Comparison of ENCODE assay signal across 22 cellular contexts in genomic region chr18:73948497-73948896, GRCh38.
DNase-seq lines count a peak whose midpoint lies in the region; ATAC-seq, FAIRE-seq and TF ChIP-seq lines count a peak whose summit lies in the region.
"Had no signal": no experiment of that assay in that cellular context is flagged by ENCODE, and none has a peak within 500 bp of the region (broad histone marks: within the 10 kb centered on the region; RNA-seq: fewer than 3 reads in every experiment).

No MANE protein-coding gene starts in this region.

- H3K27me3 ChIP-seq in BLaER1 treated with 17β-estradiol and CSF1 and Interleukin-3, amounts not matched to agents 10 nM and 100 nM = no peaks in the 10 kb centered on the region
- H3K27me3 ChIP-seq in mesendoderm (ENCODE audit: insufficient read depth, low read length, poor library complexity) (no peaks in the 10 kb centered on the region), HepG2 (ENCODE audit: control insufficient read depth in 1 of 2, insufficient read depth in 2 of 2, low read length in 2 of 2) (no peaks in the 10 kb centered on the region; a peak in 1 of 5 replicates)

- H2BK5ac ChIP-seq in mesendoderm (ENCODE audit: low read length) = no peak overlapping the region

- H3K4me2 ChIP-seq in BLaER1 treated with 17β-estradiol and CSF1 and Interleukin-3, amounts not matched to agents 10 nM and 100 nM = peak overlapping the region in 9 of 11 experiments; percentile 2 to 72 (median 48); a peak in 17 of 22 replicates
- H3K4me2 ChIP-seq in mesendoderm (ENCODE audit: low read length) = no peak overlapping the region
- H3K4me2 ChIP-seq in HepG2 (ENCODE audit: low read depth, low read length) = no peak overlapping the region

- no peak overlapping the region for H2AK5ac ChIP-seq in mesendoderm (ENCODE audit: low read length)

- H3K9me3 ChIP-seq in BLaER1 treated with 17β-estradiol and CSF1 and Interleukin-3, amounts not matched to agents 10 nM and 100 nM (replicated peaks in 1 of 11) = peaks cover 9 to 19% (median 14%) of the 10 kb centered on the region in 11 experiments
- H3K9me3 ChIP-seq in HepG2 (ENCODE audit: low read length) = no peaks in the 10 kb centered on the region

- no peak overlapping the region for H2AFZ ChIP-seq in HepG2 (ENCODE audit: low read length)

- H2BK120ac ChIP-seq in mesendoderm (ENCODE audit: low read depth, low read length) = no peak overlapping the region

- no peak overlapping the region for H3K4me3 ChIP-seq in BLaER1 treated with 17β-estradiol and CSF1 and Interleukin-3, amounts not matched to agents 10 nM and 100 nM
- no peak overlapping the region for H3K4me3 ChIP-seq in choroid plexus epithelial cell (ENCODE audit: low read depth, low read length)
- H3K4me3 ChIP-seq in mesendoderm (ENCODE audit: low read length) = no peak overlapping the region
- no peak overlapping the region for H3K4me3 ChIP-seq in HepG2 (replicated peaks in 1 of 3; ENCODE audit: insufficient read depth in 1 of 3, low read depth in 2 of 3, low read length in 3 of 3)
- H3K4me3 ChIP-seq: lung had no signal

- DNase-seq in M059J (ENCODE audit: low read depth) = peak; percentile 69
- peak; percentile 85 for DNase-seq in choroid plexus epithelial cell (ENCODE audit: low read depth)
- DNase-seq in mesendoderm = peak; percentile 72
- DNase-seq in RPMI8226 = no peak
- DNase-seq in left colon = no peak
- no peak for DNase-seq in activated CD8-positive, alpha-beta T cell treated with anti-CD3 and anti-CD28 coated beads for 36 hours
- DNase-seq in HepG2 (ENCODE audit: low spot score) = no peak
- DNase-seq: ACHN; activated T-cell treated with anti-CD3 and anti-CD28 coated beads, Interleukin-2, amount 50 U/mL, for 72 hours; CD4-positive, CD25-positive, alpha-beta regulatory T cell; HCEC 1CT; NCI-H187 treated with DMSO at 0.1 percent for 48 hours; stimulated activated naive CD8-positive, alpha-beta T cell treated with anti-CD3 and anti-CD28 coated beads, Interleukin-15, amount 100 ng/mL, for 72 hours had no signal

- TF ChIP-seq CTCF in choroid plexus epithelial cell (conservative IDR thresholded peaks at IDR 0.05; ENCODE audit: low read depth, low read length) = peak; percentile 0
- TF ChIP-seq CTCF in activated CD8-positive, alpha-beta T cell treated with anti-CD3 and anti-CD28 coated beads for 36 hours (IDR thresholded peaks at IDR 0.05) = no peak
- no peak for TF ChIP-seq CTCF in HepG2 (CRISPR knock-in tag; IDR thresholded peaks at IDR 0.05)

- no peak overlapping the region for H3K23ac ChIP-seq in mesendoderm (ENCODE audit: low read length)

- TF ChIP-seq RAD21 in HepG2 (CRISPR knock-in tag; IDR thresholded peaks at IDR 0.05) = no peak

- H3K9ac ChIP-seq in BLaER1 treated with 17β-estradiol and CSF1 and Interleukin-3, amounts not matched to agents 10 nM and 100 nM = no peak overlapping the region
- H3K9ac ChIP-seq in mesendoderm (ENCODE audit: low read length) (no peak overlapping the region), HepG2 (ENCODE audit: insufficient read depth, low read depth, low read length) (no peak overlapping the region)

- no peak overlapping the region for H4K5ac ChIP-seq in mesendoderm (ENCODE audit: low read length)

- no peak overlapping the region for H4K8ac ChIP-seq in mesendoderm (ENCODE audit: low read depth, low read length)

- no peak overlapping the region for H3K4ac ChIP-seq in mesendoderm (ENCODE audit: low read depth, low read length)

- H3K27ac Mint-ChIP-seq in activated CD8-positive, alpha-beta T cell treated with anti-CD3 and anti-CD28 coated beads for 36 hours = no peak overlapping the region
- H3K27ac Mint-ChIP-seq: activated naive CD8-positive, alpha-beta T cell; activated T-cell treated with anti-CD3 and anti-CD28 coated beads, Interleukin-2, amount 50 U/mL, for 72 hours; stimulated activated naive CD8-positive, alpha-beta T cell treated with anti-CD3 and anti-CD28 coated beads, Interleukin-15, amount 100 ng/mL, for 72 hours had no signal

- no peaks in the 10 kb centered on the region for H3K9me3 Mint-ChIP-seq in activated CD8-positive, alpha-beta T cell treated with anti-CD3 and anti-CD28 coated beads for 36 hours
- H3K9me3 Mint-ChIP-seq: central memory CD8-positive, alpha-beta T cell; stimulated activated naive CD8-positive, alpha-beta T cell treated with anti-CD3 and anti-CD28 coated beads, Interleukin-15, amount 100 ng/mL, for 72 hours had no signal

- in situ Hi-C loops in HepG2 (cut with HindIII; ENCODE audit: extremely low pct_ligation_motif_present, low pct_unique_long_range_greater_than_20kb) = no loop called here

- intact Hi-C loops in left colon (cut with DNase I, micrococcal nuclease) = no loop called here
- intact Hi-C loops in activated CD8-positive, alpha-beta T cell treated with anti-CD3 and anti-CD28 coated beads for 36 hours (cut with micrococcal nuclease) = no loop called here
- intact Hi-C loops in HepG2 (cut with micrococcal nuclease; ENCODE audit: unreplicated experiment) = no loop called here

- no peaks in the 10 kb centered on the region for H3K79me1 ChIP-seq in mesendoderm (ENCODE audit: low read length)

- peak overlapping the region in 2 of 11 experiments; percentile 3 to 39; a peak in 2 of 22 replicates for H3K27ac ChIP-seq in BLaER1 treated with 17β-estradiol and CSF1 and Interleukin-3, amounts not matched to agents 10 nM and 100 nM
- no peak overlapping the region for H3K27ac ChIP-seq in mesendoderm (ENCODE audit: low read depth, low read length)
- H3K27ac ChIP-seq in HepG2 (ENCODE audit: extremely low read length, insufficient read depth, low read length) = no peak overlapping the region
- H3K27ac ChIP-seq: RWPE1 had no signal

- no peak overlapping the region for H3K18ac ChIP-seq in mesendoderm (ENCODE audit: low read length)

- peaks cover 5% of the 10 kb centered on the region for H3K4me1 Mint-ChIP-seq in activated CD8-positive, alpha-beta T cell treated with anti-CD3 and anti-CD28 coated beads for 36 hours (ENCODE audit: low read depth)
- H3K4me1 Mint-ChIP-seq: central memory CD8-positive, alpha-beta T cell had no signal

- H3K36me3 ChIP-seq in BLaER1 treated with 17β-estradiol and CSF1 and Interleukin-3, amounts not matched to agents 10 nM and 100 nM = no peaks in the 10 kb centered on the region
- H3K36me3 ChIP-seq in mesendoderm (ENCODE audit: control insufficient read depth, insufficient read depth, low read length) (no peaks in the 10 kb centered on the region), HepG2 (replicated peaks in 1 of 2; ENCODE audit: control insufficient read depth in 1 of 2, insufficient read depth in 2 of 2, low read length in 2 of 2) (no peaks in the 10 kb centered on the region)

- H3K4me1 ChIP-seq in BLaER1 treated with 17β-estradiol and CSF1 and Interleukin-3, amounts not matched to agents 10 nM and 100 nM = peaks cover 0 to 58% (median 37%) of the 10 kb centered on the region in 10 experiments; a peak in 16 of 20 replicates
- H3K4me1 ChIP-seq in mesendoderm (ENCODE audit: control insufficient read depth, low read depth, low read length) (peaks cover 4% of the 10 kb centered on the region), HepG2 (ENCODE audit: insufficient read depth, low read length) (no peaks in the 10 kb centered on the region)

- no peak overlapping the region for H3K56ac ChIP-seq in mesendoderm (ENCODE audit: low read length)

- WGBS in mesendoderm (ENCODE audit: extremely low coverage, insufficient coverage, low lambda C conversion rate) = no CpG with 5 or more reads among the region's 3 CpGs
- 54% methylated on average over 3 of the region's 3 CpGs for WGBS in HepG2 (ENCODE audit: low lambda C conversion rate)

- H3K27me3 Mint-ChIP-seq in activated CD8-positive, alpha-beta T cell treated with anti-CD3 and anti-CD28 coated beads for 36 hours = no peaks in the 10 kb centered on the region
- H3K27me3 Mint-ChIP-seq: activated naive CD8-positive, alpha-beta T cell; CD4-positive, CD25-positive, alpha-beta regulatory T cell; stimulated activated naive CD8-positive, alpha-beta T cell treated with anti-CD3 and anti-CD28 coated beads, Interleukin-15, amount 100 ng/mL, for 72 hours had no signal

- no peak overlapping the region for H3K4me3 Mint-ChIP-seq in activated CD8-positive, alpha-beta T cell treated with anti-CD3 and anti-CD28 coated beads for 36 hours
- H3K4me3 Mint-ChIP-seq: activated naive CD8-positive, alpha-beta T cell; activated T-cell treated with anti-CD3 and anti-CD28 coated beads, Interleukin-2, amount 50 U/mL, for 72 hours; CD4-positive, CD25-positive, alpha-beta regulatory T cell; central memory CD8-positive, alpha-beta T cell; stimulated activated naive CD8-positive, alpha-beta T cell treated with anti-CD3 and anti-CD28 coated beads, Interleukin-15, amount 100 ng/mL, for 72 hours had no signal

- H4K20me1 ChIP-seq in BLaER1 treated with 17β-estradiol and CSF1 and Interleukin-3, amounts not matched to agents 10 nM and 100 nM = no peaks in the 10 kb centered on the region
- H4K20me1 ChIP-seq in HepG2 (ENCODE audit: insufficient read depth, low read length) = no peaks in the 10 kb centered on the region

- CTCF ChIA-PET in activated CD8-positive, alpha-beta T cell treated with anti-CD3 and anti-CD28 coated beads for 36 hours (lab: Charles Lee) = no interaction called here
- CTCF ChIA-PET in HepG2 (lab: Yijun Ruan, JAX; ENCODE audit: low intra/inter-chr PET ratio, low total read pairs) = no interaction called here

- no peak for TF ChIP-seq POLR2A in HepG2 (IDR thresholded peaks at IDR 0.05; ENCODE audit: insufficient read depth in 1 of 2, low read depth in 2 of 2, low read length in 2 of 2)

- no peak for FAIRE-seq in HepG2 (lab: Jason Lieb, UNC)
- FAIRE-seq: islet of Langerhans, urothelium cell line had no signal

- no TSS peak for BruUV-seq in HepG2 (replicated peaks; lab: Mats Ljungman, UMichigan)

- H3K79me2 ChIP-seq in mesendoderm (ENCODE audit: control insufficient read depth, insufficient read depth, low read length) (no peaks in the 10 kb centered on the region), HepG2 (ENCODE audit: insufficient read depth, low read length) (no peaks in the 10 kb centered on the region)

- no peak for ATAC-seq in left colon
- ATAC-seq in activated CD8-positive, alpha-beta T cell treated with anti-CD3 and anti-CD28 coated beads for 36 hours = no peak
- no peak for ATAC-seq in HepG2
- ATAC-seq: activated CD4-positive, CD25-positive, alpha-beta regulatory T cell treated with anti-CD3 and anti-CD28 coated beads, Interleukin-2, amount 50 U/mL, for 24 hours; activated T-cell treated with anti-CD3 and anti-CD28 coated beads, Interleukin-2, amount 50 U/mL, for 72 hours; SK-N-SH treated with all-trans-retinoic acid at 6 μM for 48 hours; stimulated activated naive CD8-positive, alpha-beta T cell treated with anti-CD3 and anti-CD28 coated beads, Interleukin-15, amount 100 ng/mL, for 72 hours had no signal

- POLR2A ChIA-PET in activated CD8-positive, alpha-beta T cell treated with anti-CD3 and anti-CD28 coated beads for 36 hours (lab: Charles Lee) = no interaction called here
- POLR2A ChIA-PET in HepG2 (lab: Yijun Ruan, JAX) = no interaction called here

- no peaks in the 10 kb centered on the region for H3K36me3 Mint-ChIP-seq in activated CD8-positive, alpha-beta T cell treated with anti-CD3 and anti-CD28 coated beads for 36 hours (ENCODE audit: low read depth)
- H3K36me3 Mint-ChIP-seq: activated naive CD8-positive, alpha-beta T cell; CD4-positive, CD25-positive, alpha-beta regulatory T cell had no signal

- no peak overlapping the region for H2BK15ac ChIP-seq in mesendoderm (replicated peaks; ENCODE audit: low read depth)

- no peak for TF ChIP-seq EP300 in HepG2 (IDR thresholded peaks at IDR 0.05; ENCODE audit: low read depth in 2 of 2, low read length in 2 of 2)
- no peak for TF ChIP-seq EP300 in HepG2 (CRISPR knock-in tag; IDR thresholded peaks at IDR 0.05; ENCODE audit: borderline replicate concordance)

Comparison
In these comparisons a context has a peak if more than half of its experiments do, and no peak if none do; other contexts are left out.
1. H3K4me2 ChIP-seq: peak in BLaER1 treated with 17β-estradiol and CSF1 and Interleukin-3, amounts not matched to agents 10 nM and 100 nM (9 of 11); none in mesendoderm (single experiment) and HepG2 (single experiment).
2. DNase-seq: peak in M059J (single experiment), choroid plexus epithelial cell (single experiment) and mesendoderm (single experiment); none in RPMI8226 (single experiment), left colon (0 of 2), activated CD8-positive, alpha-beta T cell treated with anti-CD3 and anti-CD28 coated beads for 36 hours (single experiment) and HepG2 (single experiment).